ENCODE assay signal across 14 cellular contexts in genomic region chr6:134909701-134910595, GRCh38. TPM values are rescaled to one million over a fixed set of nuclear protein-coding genes. Genes with fewer than 3 reads are reported as not detected.
DNase-seq lines count a peak whose midpoint lies in the region; ATAC-seq, FAIRE-seq and TF ChIP-seq lines count a peak whose summit lies in the region.
"Had no signal": no experiment of that assay in that cellular context is flagged by ENCODE, and none has a peak within 500 bp of the region (broad histone marks: within the 10 kb centered on the region; RNA-seq: fewer than 3 reads in every experiment).

No MANE protein-coding gene starts in this region.

- H3K4me3 ChIP-seq in A549: 0 out of 3 replicates have a peak overlapping the region, but pooled peaks have one; percentile 21
- H3K4me3 ChIP-seq in esophagus squamous epithelium: no peak overlapping the region
- H3K4me3 ChIP-seq in trophoblast cell (ENCODE audit: low read depth, low read length): no peak overlapping the region
- H3K4me3 ChIP-seq: transverse colon had no signal

- no peak overlapping the region for H3K4me3 Mint-ChIP-seq in effector memory CD8-positive, alpha-beta T cell
- H3K4me3 Mint-ChIP-seq: activated CD4-positive, alpha-beta memory T cell treated with anti-CD3 and anti-CD28 coated beads, Interleukin-2, amount 10 ng/mL, durations not matched to agents 7 days and 5 days had no signal

- no peak overlapping the region for H3K4ac ChIP-seq in trophoblast cell (ENCODE audit: low read depth, low read length)

- no peak overlapping the region for H2BK120ac ChIP-seq in trophoblast cell (ENCODE audit: insufficient read depth, low read length, poor library complexity)

- H3K27me3 ChIP-seq in esophagus squamous epithelium (no peaks in the 10 kb centered on the region), trophoblast cell (ENCODE audit: insufficient read depth, low read length) (no peaks in the 10 kb centered on the region)
- H3K27me3 ChIP-seq: transverse colon had no signal

- H2AK5ac ChIP-seq in trophoblast cell (ENCODE audit: low read length): no peak overlapping the region

- H4K8ac ChIP-seq in trophoblast cell (ENCODE audit: low read depth, low read length): no peak overlapping the region

- POLR2A ChIA-PET in A549 (lab: Yijun Ruan, JAX) (interaction anchor here (1.3 kb wide), 1 partner anchor 736 kb away, joined by 3 read pairs; no protein-coding TSS in a partner anchor), RWPE1 (lab: Yijun Ruan, JAX; ENCODE audit: low non-redundant PET) (no interaction called here)

- no peak overlapping the region for H3K9ac ChIP-seq in trophoblast cell (ENCODE audit: low read length)

- 80% methylated on average over 9 of the region's 11 CpGs for WGBS in A549 (ENCODE audit: missing lambda C conversion rate)
- 60 to 65% methylated on average over 11 of the region's 11 CpGs for WGBS in esophagus squamous epithelium, 2 donors
- no CpG with 5 or more reads among the region's 11 CpGs for WGBS in trophoblast cell (ENCODE audit: extremely low coverage, insufficient coverage, insufficient read length)

- no peak overlapping the region for H2BK12ac ChIP-seq in trophoblast cell (ENCODE audit: low read length)

- H3K23ac ChIP-seq in trophoblast cell (ENCODE audit: low read length): peak overlapping the region; percentile 81

- DNase-seq in A549 (ENCODE audit: low read depth in 1 of 2, low spot score in 1 of 2): no peak
- no peak for DNase-seq in RWPE1 (ENCODE audit: low spot score)
- no peak for DNase-seq in esophagus squamous epithelium (lab: John Stamatoyannopoulos, UW)
- no peak for DNase-seq in trophoblast cell
- no peak for DNase-seq in T1000 (lab: John Stamatoyannopoulos, UW)
- no peak for DNase-seq in GDM1 (lab: John Stamatoyannopoulos, UW)
- DNase-seq in effector memory CD8-positive, alpha-beta T cell: no peak
- DNase-seq: activated CD4-positive, alpha-beta memory T cell treated with anti-CD3 and anti-CD28 coated beads, Interleukin-2, amount 10 ng/mL, durations not matched to agents 7 days and 5 days; left colon; NCI-H1092; transverse colon had no signal

- no peak for TF ChIP-seq POLR2A in A549 (IDR thresholded peaks at IDR 0.05; ENCODE audit: low read length)
- TF ChIP-seq POLR2A in esophagus squamous epithelium (IDR thresholded peaks at IDR 0.05): no peak

- no peak for TF ChIP-seq CTCF in A549 (IDR thresholded peaks at IDR 0.05)
- TF ChIP-seq CTCF in RWPE1 (conservative IDR thresholded peaks at IDR 0.05; ENCODE audit: low read depth): no peak
- TF ChIP-seq CTCF in esophagus squamous epithelium (IDR thresholded peaks at IDR 0.05): no peak

- ATAC-seq in A549 (0 out of 6 replicates have a peak, but pooled peaks of 1 of the 2 experiments have one; percentile 18), HG03442 (IDR thresholded peaks at IDR 0.05; ENCODE audit: unreplicated experiment) (no peak)
- ATAC-seq in effector memory CD8-positive, alpha-beta T cell (replicated peaks): no peak
- ATAC-seq: left colon had no signal

- peaks cover 6 to 25% of the 10 kb centered on the region in 2 donors for H3K27me3 Mint-ChIP-seq in effector memory CD8-positive, alpha-beta T cell

- no peak overlapping the region for H4K12ac ChIP-seq in trophoblast cell (ENCODE audit: low read depth, low read length)

- H3K4me2 ChIP-seq in A549 (peak overlapping the region; percentile 87), trophoblast cell (ENCODE audit: low read length) (no peak overlapping the region)

- H2BK5ac ChIP-seq in trophoblast cell (ENCODE audit: low read depth, low read length, poor library complexity): no peak overlapping the region

- H3K36me3 Mint-ChIP-seq in effector memory CD8-positive, alpha-beta T cell (ENCODE audit: insufficient read depth): no peaks in the 10 kb centered on the region

- no peak overlapping the region for H3K27ac Mint-ChIP-seq in effector memory CD8-positive, alpha-beta T cell
- H3K27ac Mint-ChIP-seq: activated CD4-positive, alpha-beta memory T cell treated with anti-CD3 and anti-CD28 coated beads, Interleukin-2, amount 10 ng/mL, durations not matched to agents 7 days and 5 days had no signal

- H3K4me1 ChIP-seq in A549 (peaks cover 32% of the 10 kb centered on the region), esophagus squamous epithelium (peaks cover 0 to 32% (median 13%) of the 10 kb centered on the region in 3 donors), trophoblast cell (ENCODE audit: control insufficient read depth in 1 of 2, insufficient read depth in 2 of 2, low read length in 2 of 2) (peaks cover 3 to 4% of the 10 kb centered on the region in 2 experiments)
- H3K4me1 ChIP-seq: transverse colon had no signal

- TF ChIP-seq EP300 in A549 (IDR thresholded peaks at IDR 0.05): no peak

- no peak overlapping the region for H3K18ac ChIP-seq in trophoblast cell (ENCODE audit: low read length)

- CTCF ChIA-PET in A549 (lab: Yijun Ruan, JAX) (interaction anchor here (0.5 to 1.3 kb wide), 5 partner anchors 9 to 736 kb away, joined by 3 to 4 read pairs (median 3); no protein-coding TSS in a partner anchor), RWPE1 (lab: Yijun Ruan, JAX) (interaction anchor here (1.1 to 1.8 kb wide), 3 partner anchors 28 to 83 kb away, joined by 4 to 9 read pairs (median 6); no protein-coding TSS in a partner anchor)

- no peak overlapping the region for H4K91ac ChIP-seq in trophoblast cell (ENCODE audit: low read depth, low read length)

- no peaks in the 10 kb centered on the region for H3K79me2 ChIP-seq in trophoblast cell (ENCODE audit: control insufficient read depth, insufficient read depth, low read length, poor library complexity)

- no peak for FAIRE-seq in A549 (lab: Jason Lieb, UNC)
- FAIRE-seq: D721Med had no signal

- H3K9me3 ChIP-seq in A549 (no peaks in the 10 kb centered on the region), esophagus squamous epithelium (no peaks in the 10 kb centered on the region), trophoblast cell (ENCODE audit: insufficient read depth, low read depth, low read length) (peaks cover 2% of the 10 kb centered on the region)
- H3K9me3 ChIP-seq: transverse colon had no signal

- no peaks in the 10 kb centered on the region for H3K4me1 Mint-ChIP-seq in effector memory CD8-positive, alpha-beta T cell (ENCODE audit: low read depth in 2 of 2)
- H3K4me1 Mint-ChIP-seq: activated CD4-positive, alpha-beta memory T cell treated with anti-CD3 and anti-CD28 coated beads, Interleukin-2, amount 10 ng/mL, durations not matched to agents 7 days and 5 days had no signal

- no peak overlapping the region for H3K14ac ChIP-seq in trophoblast cell (ENCODE audit: low read length)

- peak overlapping the region; percentile 85 to 92 for H3K27ac ChIP-seq in A549
- peak overlapping the region; percentile 99 for H3K27ac ChIP-seq in RWPE1
- peak overlapping the region; percentile 54 to 85 (median 72) for H3K27ac ChIP-seq in esophagus squamous epithelium
- no peak overlapping the region for H3K27ac ChIP-seq in trophoblast cell (ENCODE audit: low read depth, low read length)

- H3K9me3 Mint-ChIP-seq in effector memory CD8-positive, alpha-beta T cell: no peaks in the 10 kb centered on the region
- H3K9me3 Mint-ChIP-seq: activated CD4-positive, alpha-beta memory T cell treated with anti-CD3 and anti-CD28 coated beads, Interleukin-2, amount 10 ng/mL, durations not matched to agents 7 days and 5 days had no signal

- TF ChIP-seq RAD21 in A549 (conservative IDR thresholded peaks at IDR 0.05 in 1 of 2, IDR thresholded peaks at IDR 0.05 in 1 of 2): no peak

- H3K36me3 ChIP-seq in esophagus squamous epithelium: no peaks in the 10 kb centered on the region
- no peaks in the 10 kb centered on the region for H3K36me3 ChIP-seq in trophoblast cell (ENCODE audit: control insufficient read depth in 1 of 2, insufficient read depth in 2 of 2, low read length in 2 of 2)
- H3K36me3 ChIP-seq: transverse colon had no signal

- intact Hi-C loops in esophagus squamous epithelium (cut with DNase I): no loop called here

- H2AFZ ChIP-seq in trophoblast cell (ENCODE audit: insufficient read depth, low read length, poor library complexity): no peak overlapping the region

- no peaks in the 10 kb centered on the region for H3K79me1 ChIP-seq in trophoblast cell (ENCODE audit: low read length)

TF ChIP-seq in A549, 52 proteins besides CTCF, POLR2A, EP300 and RAD21:
- TF ChIP-seq SREBF2 (IDR thresholded peaks at IDR 0.05) (no peak), CHD2 (IDR thresholded peaks at IDR 0.05; ENCODE audit: low read length, partially characterized antibody) (no peak), HES2 (IDR thresholded peaks at IDR 0.05) (no peak), MYC (IDR thresholded peaks at IDR 0.05; ENCODE audit: borderline replicate concordance, low read length) (no peak), USF2 (IDR thresholded peaks at IDR 0.05) (no peak), MAZ (IDR thresholded peaks at IDR 0.05; ENCODE audit: borderline replicate concordance, low read depth, low read length) (no peak), ZNF302 (CRISPR knock-in tag; IDR thresholded peaks at IDR 0.05) (no peak), FOSL2 (IDR thresholded peaks at IDR 0.05) (no peak), FOSL2 (CRISPR knock-in tag; IDR thresholded peaks at IDR 0.05) (no peak), ZC3H11A (IDR thresholded peaks at IDR 0.05) (no peak), TFCP2L1 (CRISPR knock-in tag; IDR thresholded peaks at IDR 0.05) (no peak), HOXA7 (CRISPR knock-in tag; IDR thresholded peaks at IDR 0.05) (no peak), EHF (CRISPR knock-in tag; IDR thresholded peaks at IDR 0.05) (no peak)

RNA-seq across cellular contexts. Expression of gene ALDH8A1, which starts 40.0 kb away (rescaled TPM):
- polyA plus RNA-seq in A549 (2011; rRNA removed): 0.17 and 0.85 TPM in 2 replicates
- polyA plus RNA-seq in A549 (2012; cell fraction: cytosol; rRNA removed): 0.04 and 0.09 TPM in 2 replicates
- 0.36 and 0.64 TPM in 2 replicates for polyA plus RNA-seq in A549 (2012; cell fraction: nucleus; rRNA removed)
- 0.18 to 0.38 TPM (median 0.29 TPM) in 3 replicates for polyA plus RNA-seq in A549 (2017; fragmentation: RNase III; extraction: RNeasy Plus Mini Kit Qiagen cat#74134 plus additional on column Dnase treatment)
- 0.54 and 1.5 TPM in 2 replicates for polyA minus RNA-seq in A549 (2011; rRNA and poly(A)+ RNA removed)
- total RNA-seq in esophagus squamous epithelium: under 1 TPM in 3 of 4 donors, not detected in 1; 0.13 to 0.76 (median 0.62) TPM
- polyA plus RNA-seq in trophoblast cell (2013): 0.72 and 0.90 TPM in 2 replicates
- total RNA-seq: NCI-H460 had no signal
